20 cellular contexts compared by ENCODE assay signal in genomic region chr17:21002309-21003006, GRCh38. TPM values are rescaled to one million over a fixed set of nuclear protein-coding genes. Genes with fewer than 3 reads are reported as not detected.
A peak's percentile ranks its signal among the peaks of the same experiment; 100 is the strongest.
DNase-seq lines count a peak whose midpoint lies in the region; ATAC-seq lines count a peak whose summit lies in the region.
"Had no signal": no experiment of that assay in that cellular context is flagged by ENCODE, and none has a peak within 500 bp of the region (broad histone marks: within the 10 kb centered on the region; RNA-seq: fewer than 3 reads in every experiment).

No MANE protein-coding gene starts in this region.

- H3K36me3 ChIP-seq in mesodermal cell (ENCODE audit: control insufficient read depth, insufficient read depth, low read length): peaks cover 91% of the 10 kb centered on the region

- H3K4me3 ChIP-seq in mesodermal cell (ENCODE audit: extremely low read depth, insufficient read depth, low read length, poor library complexity, severe bottlenecking): no peak overlapping the region
- H3K4me3 ChIP-seq: heart left ventricle had no signal

- H3K9me3 Mint-ChIP-seq in activated naive CD4-positive, alpha-beta T cell treated with anti-CD3 and anti-CD28 coated beads, Interleukin-2, amount 50 U/mL, for 72 hours: no peaks in the 10 kb centered on the region
- H3K9me3 Mint-ChIP-seq in activated T-helper 17 cell treated with anti-CD3 and anti-CD28 coated beads, Interleukin-2, amount 50 U/mL, for 72 hours: no peaks in the 10 kb centered on the region
- no peaks in the 10 kb centered on the region for H3K9me3 Mint-ChIP-seq in stimulated activated naive CD8-positive, alpha-beta T cell treated with anti-CD3 and anti-CD28 coated beads, Interleukin-15, amount 100 ng/mL, for 72 hours
- H3K9me3 Mint-ChIP-seq: CD8-positive, alpha-beta T cell; immature natural killer cell had no signal

- peak overlapping the region; percentile 41 for H3K27ac ChIP-seq in mesodermal cell (ENCODE audit: low read depth, low read length, severe bottlenecking)

- H3K4me1 ChIP-seq in mesodermal cell (ENCODE audit: control insufficient read depth, insufficient read depth, low read length, poor library complexity, severe bottlenecking): peaks cover 2% of the 10 kb centered on the region

- no peaks in the 10 kb centered on the region for H3K9me3 ChIP-seq in mesodermal cell (ENCODE audit: control insufficient read depth, low read length)
- H3K9me3 ChIP-seq: heart left ventricle had no signal

- H3K36me3 Mint-ChIP-seq in activated naive CD4-positive, alpha-beta T cell treated with anti-CD3 and anti-CD28 coated beads, Interleukin-2, amount 50 U/mL, for 72 hours: peaks cover 22 to 30% of the 10 kb centered on the region in 2 donors
- peaks cover 83% of the 10 kb centered on the region for H3K36me3 Mint-ChIP-seq in activated T-helper 17 cell treated with anti-CD3 and anti-CD28 coated beads, Interleukin-2, amount 50 U/mL, for 72 hours (ENCODE audit: low read depth)

- H3K27me3 Mint-ChIP-seq in activated T-helper 17 cell treated with anti-CD3 and anti-CD28 coated beads, Interleukin-2, amount 50 U/mL, for 72 hours: no peaks in the 10 kb centered on the region
- H3K27me3 Mint-ChIP-seq in stimulated activated naive CD8-positive, alpha-beta T cell treated with anti-CD3 and anti-CD28 coated beads, Interleukin-15, amount 100 ng/mL, for 72 hours: no peaks in the 10 kb centered on the region
- H3K27me3 Mint-ChIP-seq: activated CD4-positive, alpha-beta T cell treated with anti-CD3 and anti-CD28 coated beads for 36 hours had no signal

- DNase-seq in activated naive CD4-positive, alpha-beta T cell treated with anti-CD3 and anti-CD28 coated beads, Interleukin-2, amount 50 U/mL, for 72 hours (ENCODE audit: low spot score in 2 of 2): no peak
- no peak for DNase-seq in activated naive CD4-positive, alpha-beta T cell (lab: John Stamatoyannopoulos, UW)
- no peak for DNase-seq in stimulated activated naive CD8-positive, alpha-beta T cell treated with anti-CD3 and anti-CD28 coated beads, Interleukin-15, amount 100 ng/mL, for 72 hours
- no peak for DNase-seq in AG08395 (ENCODE audit: low spot score)
- DNase-seq in NCI-H510A (lab: John Stamatoyannopoulos, UW): no peak
- DNase-seq: activated CD4-positive, alpha-beta T cell treated with anti-CD3 and anti-CD28 coated beads for 36 hours; CD8-positive, alpha-beta T cell; DMS79; effector CD4-positive, alpha-beta T cell; heart left ventricle; immature natural killer cell; mammary epithelial cell; NCI-H1105; NCI-H526; retina; SHP77 treated with DMSO at 0.1 percent for 48 hours; stimulated activated naive CD4-positive, alpha-beta T cell had no signal

- peaks cover 5% of the 10 kb centered on the region for H3K4me1 Mint-ChIP-seq in activated T-helper 17 cell treated with anti-CD3 and anti-CD28 coated beads, Interleukin-2, amount 50 U/mL, for 72 hours
- peaks cover 80% of the 10 kb centered on the region for H3K4me1 Mint-ChIP-seq in stimulated activated naive CD8-positive, alpha-beta T cell treated with anti-CD3 and anti-CD28 coated beads, Interleukin-15, amount 100 ng/mL, for 72 hours

- no peak overlapping the region for H3K4me3 Mint-ChIP-seq in activated T-helper 17 cell treated with anti-CD3 and anti-CD28 coated beads, Interleukin-2, amount 50 U/mL, for 72 hours
- no peak overlapping the region for H3K4me3 Mint-ChIP-seq in stimulated activated naive CD8-positive, alpha-beta T cell treated with anti-CD3 and anti-CD28 coated beads, Interleukin-15, amount 100 ng/mL, for 72 hours
- H3K4me3 Mint-ChIP-seq: activated CD4-positive, alpha-beta T cell treated with anti-CD3 and anti-CD28 coated beads for 36 hours; immature natural killer cell had no signal

- peak overlapping the region; percentile 19 to 75 for H3K27ac Mint-ChIP-seq in activated naive CD4-positive, alpha-beta T cell treated with anti-CD3 and anti-CD28 coated beads, Interleukin-2, amount 50 U/mL, for 72 hours
- H3K27ac Mint-ChIP-seq in activated T-helper 17 cell treated with anti-CD3 and anti-CD28 coated beads, Interleukin-2, amount 50 U/mL, for 72 hours: peak overlapping the region; percentile 76
- peak overlapping the region; percentile 10 to 76 for H3K27ac Mint-ChIP-seq in stimulated activated naive CD8-positive, alpha-beta T cell treated with anti-CD3 and anti-CD28 coated beads, Interleukin-15, amount 100 ng/mL, for 72 hours

- ATAC-seq in activated naive CD4-positive, alpha-beta T cell treated with anti-CD3 and anti-CD28 coated beads, Interleukin-2, amount 50 U/mL, for 72 hours: no peak
- no peak for ATAC-seq in activated T-helper 17 cell treated with anti-CD3 and anti-CD28 coated beads, Interleukin-2, amount 50 U/mL, for 72 hours (replicated peaks)
- no peak for ATAC-seq in stimulated activated naive CD8-positive, alpha-beta T cell treated with anti-CD3 and anti-CD28 coated beads, Interleukin-15, amount 100 ng/mL, for 72 hours
- no peak for ATAC-seq in GM18858 (IDR thresholded peaks at IDR 0.05; ENCODE audit: unreplicated experiment)
- ATAC-seq: activated CD4-positive, alpha-beta T cell treated with anti-CD3 and anti-CD28 coated beads for 36 hours had no signal

- 94 to 98% methylated on average over 18 to 20 of the region's 26 CpGs for WGBS in mesodermal cell (ENCODE audit: insufficient coverage in 2 of 2), 2 experiments

RNA-seq across cellular contexts. Expression of gene USP22, which starts 40.4 kb away (rescaled TPM):
- total RNA-seq in activated naive CD4-positive, alpha-beta T cell treated with anti-CD3 and anti-CD28 coated beads, Interleukin-2, amount 50 U/mL, for 72 hours: 100 to 1,000 TPM; 146 to 180 TPM
- total RNA-seq in activated T-helper 17 cell treated with anti-CD3 and anti-CD28 coated beads, Interleukin-2, amount 50 U/mL, for 72 hours: 100 to 1,000 TPM; 136 to 143 TPM
- polyA plus RNA-seq in mesodermal cell (2013, experiment 1 of 2): 182 TPM
- 175 TPM for polyA plus RNA-seq in mesodermal cell (2013, experiment 2 of 2)
